In the genomic region with DNA sequence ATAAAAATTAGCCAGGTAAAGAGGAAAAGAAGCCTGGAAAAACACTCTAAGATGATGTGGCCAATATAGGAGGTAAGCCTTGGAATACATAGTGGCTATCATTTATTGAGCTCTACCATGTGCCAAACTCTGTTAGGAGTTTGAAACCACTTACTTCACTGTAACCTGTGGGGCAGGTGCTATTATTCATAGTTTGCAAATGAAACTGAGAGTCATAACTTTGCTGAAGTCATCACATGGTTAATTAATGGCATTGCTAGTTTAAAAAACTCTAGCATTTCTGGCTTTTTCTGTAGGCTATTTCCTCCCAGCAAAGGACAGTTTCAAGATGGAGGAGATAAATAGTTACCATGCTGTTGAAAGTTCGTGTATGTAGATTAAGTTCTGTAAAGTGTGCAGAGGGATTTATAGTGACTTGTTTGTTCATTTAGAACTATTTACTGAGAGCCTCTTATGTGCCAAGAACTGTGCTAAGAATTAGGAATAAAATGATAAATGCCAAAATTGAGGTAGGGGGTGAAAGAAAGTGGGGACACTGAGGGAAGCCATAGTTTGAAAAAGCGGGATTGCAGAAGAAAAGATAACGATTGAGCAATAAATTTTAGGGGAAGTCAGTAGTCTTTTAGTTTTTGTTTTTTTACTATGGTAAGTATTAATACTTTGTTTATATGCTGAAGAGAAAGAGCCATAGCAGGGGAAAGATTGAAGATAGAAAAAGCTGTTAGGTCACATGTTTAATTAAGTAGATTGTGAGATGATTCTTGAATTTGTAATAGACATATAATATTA, we compare ENCODE assay signal across 16 cellular contexts. TPM values are rescaled to one million over a fixed set of nuclear protein-coding genes. Genes with fewer than 3 reads are reported as not detected.
A peak's percentile ranks its signal among the peaks of the same experiment; 100 is the strongest.
DNase-seq lines count a peak whose midpoint lies in the region; ATAC-seq, FAIRE-seq and TF ChIP-seq lines count a peak whose summit lies in the region.
"Had no signal": no experiment of that assay in that cellular context is flagged by ENCODE, and none has a peak within 500 bp of the region (broad histone marks: within the 10 kb centered on the region; RNA-seq: fewer than 3 reads in every experiment).

No MANE protein-coding gene starts in this region.

- H3K4me3 ChIP-seq in GM12878 (no peak overlapping the region), ascending aorta (no peak overlapping the region), upper lobe of right lung (no peak overlapping the region)
- H3K4me3 ChIP-seq: BLaER1 treated with 17β-estradiol and CSF1 and Interleukin-3, amounts not matched to agents 10 nM and 100 nM; gastrocnemius medialis; SJCRH30; transverse colon had no signal

- FAIRE-seq in GM12878 (lab: Jason Lieb, UNC): peak; percentile 68

- TF ChIP-seq CTCF in GM12878 (IDR thresholded peaks at IDR 0.05 in 2 of 3, conservative IDR thresholded peaks at IDR 0.05 in 1 of 3; ENCODE audit: control insufficient read depth in 2 of 3, extremely low read depth in 1 of 3, insufficient read depth in 1 of 3, low read depth in 3 of 3, low read length in 3 of 3) (no peak), ascending aorta (IDR thresholded peaks at IDR 0.05) (no peak), upper lobe of right lung (IDR thresholded peaks at IDR 0.05) (no peak)

- no peak for TF ChIP-seq EP300 in GM12878 (IDR thresholded peaks at IDR 0.05; ENCODE audit: borderline replicate concordance in 1 of 2, control insufficient read depth in 1 of 2, low read depth in 2 of 2, low read length in 2 of 2)

- RAD21 ChIA-PET in GM12878 (lab: Charles Lee; ENCODE audit: unreplicated experiment): no interaction called here

- CTCF ChIA-PET in GM12878 (lab: Yijun Ruan, JAX): interaction anchor here (0.6 to 2.5 kb wide), 2 partner anchors 23 to 634 kb away, joined by 3 to 11 read pairs; no protein-coding TSS in a partner anchor

- H3K36me3 ChIP-seq in GM12878 (ENCODE audit: control insufficient read depth in 2 of 2, insufficient read depth in 2 of 2, low read length in 1 of 2) (no peaks in the 10 kb centered on the region), ascending aorta (peaks cover 0 to 10% of the 10 kb centered on the region in 2 donors), upper lobe of right lung (peaks cover 8% of the 10 kb centered on the region)
- H3K36me3 ChIP-seq: gastrocnemius medialis had no signal

- H3K79me2 ChIP-seq in GM12878 (ENCODE audit: control insufficient read depth, insufficient read depth, low read length): no peaks in the 10 kb centered on the region

- 98% methylated on average over 3 of the region's 3 CpGs for WGBS in GM12878 (ENCODE audit: insufficient coverage, insufficient replicate concordance, low lambda C conversion rate, missing lambda C conversion rate)

- H3K27ac ChIP-seq in GM12878 (ENCODE audit: control insufficient read depth, insufficient read depth) (no peak overlapping the region), ascending aorta (no peak overlapping the region), upper lobe of right lung (no peak overlapping the region)
- H3K27ac ChIP-seq: BLaER1 treated with 17β-estradiol and CSF1 and Interleukin-3, amounts not matched to agents 10 nM and 100 nM; gastrocnemius medialis; HL-60; SJCRH30; transverse colon had no signal

- TF ChIP-seq RAD21 in GM12878 (IDR thresholded peaks at IDR 0.05; ENCODE audit: insufficient read depth, low read depth, low read length): no peak

- intact Hi-C loops in GM12878 (cut with micrococcal nuclease; ENCODE audit: unreplicated experiment): no loop called here
- intact Hi-C loops in ascending aorta (cut with DNase I): no loop called here
- intact Hi-C loops in upper lobe of right lung (cut with DNase I): no loop called here

- no peaks in the 10 kb centered on the region for H4K20me1 ChIP-seq in GM12878 (ENCODE audit: control insufficient read depth, insufficient read depth)
- H4K20me1 ChIP-seq: BLaER1 treated with 17β-estradiol and CSF1 and Interleukin-3, amounts not matched to agents 10 nM and 100 nM had no signal

- no peak for TF ChIP-seq POLR2A in GM12878 (IDR thresholded peaks at IDR 0.05; ENCODE audit: low read depth, low read length)

- no TSS peak for BruUV-seq in GM12878 (replicated peaks; lab: Mats Ljungman, UMichigan)

- no peak overlapping the region for H2AFZ ChIP-seq in GM12878 (ENCODE audit: control insufficient read depth, low read depth, low read length)

- H3K27me3 ChIP-seq in GM12878 (replicated peaks in 1 of 2; ENCODE audit: control insufficient read depth in 2 of 2, insufficient read depth in 2 of 2, low read length in 1 of 2) (no peaks in the 10 kb centered on the region), ascending aorta (no peaks in the 10 kb centered on the region), upper lobe of right lung (no peaks in the 10 kb centered on the region)
- H3K27me3 ChIP-seq: BLaER1 treated with 17β-estradiol and CSF1 and Interleukin-3, amounts not matched to agents 10 nM and 100 nM; gastrocnemius medialis; SJCRH30; transverse colon had no signal

- ATAC-seq in GM18873 (IDR thresholded peaks at IDR 0.05; ENCODE audit: low FRiP score, unreplicated experiment): peak; percentile 71
- ATAC-seq in GM21529 (IDR thresholded peaks at IDR 0.05; ENCODE audit: unreplicated experiment): peak; percentile 58
- ATAC-seq in HG03196 (IDR thresholded peaks at IDR 0.05; ENCODE audit: unreplicated experiment): peak; percentile 62
- peak; percentile 96 for ATAC-seq in GM12878
- no peak for ATAC-seq in GM21576 (IDR thresholded peaks at IDR 0.05; ENCODE audit: unreplicated experiment)
- no peak for ATAC-seq in upper lobe of right lung
- ATAC-seq: activated T-cell treated with anti-CD3 and anti-CD28 coated beads, Interleukin-2, amount 50 U/mL, for 4 hours; gastrocnemius medialis had no signal

- no peak overlapping the region for H3K9ac ChIP-seq in GM12878 (ENCODE audit: control insufficient read depth, insufficient read depth, low read length)
- H3K9ac ChIP-seq: BLaER1 treated with 17β-estradiol and CSF1 and Interleukin-3, amounts not matched to agents 10 nM and 100 nM had no signal

- H3K4me1 ChIP-seq in GM12878 (ENCODE audit: control insufficient read depth, insufficient read depth, low read length) (no peaks in the 10 kb centered on the region), ascending aorta (no peaks in the 10 kb centered on the region), upper lobe of right lung (no peaks in the 10 kb centered on the region)
- H3K4me1 ChIP-seq: BLaER1 treated with 17β-estradiol and CSF1 and Interleukin-3, amounts not matched to agents 10 nM and 100 nM; gastrocnemius medialis; SJCRH30; transverse colon had no signal

- H3K4me2 ChIP-seq in GM12878 (ENCODE audit: control insufficient read depth, insufficient read depth): no peak overlapping the region
- H3K4me2 ChIP-seq: BLaER1 treated with 17β-estradiol and CSF1 and Interleukin-3, amounts not matched to agents 10 nM and 100 nM had no signal

- SMC1A ChIA-PET in GM12878 (lab: Charles Lee; ENCODE audit: uncharacterized antibody, unreplicated experiment): interaction anchor here (2.2 kb wide), 1 partner anchor 23 kb away, joined by 7 read pairs; no protein-coding TSS in a partner anchor

- POLR2A ChIA-PET in GM12878 (lab: Charles Lee): no interaction called here

- DNase-seq in GM12878 (ENCODE audit: low read depth, low spot score) (no peak), ascending aorta (ENCODE audit: low spot score in 2 of 2) (no peak), upper lobe of right lung (no peak)
- DNase-seq: activated CD4-positive, alpha-beta T cell treated with anti-CD3 and anti-CD28 coated beads, Interleukin-2, amount 10 ng/mL, durations not matched to agents 7 days and 5 days; activated T-cell treated with anti-CD3 and anti-CD28 coated beads, Interleukin-2, amount 50 U/mL, for 4 hours; gastrocnemius medialis; mammary epithelial cell; nephron progenitor cell; SJCRH30; transverse colon had no signal

- no peaks in the 10 kb centered on the region for H3K9me3 ChIP-seq in GM12878 (replicated peaks; ENCODE audit: control insufficient read depth, insufficient read depth, low read length)
- H3K9me3 ChIP-seq in ascending aorta: no peaks in the 10 kb centered on the region
- H3K9me3 ChIP-seq in upper lobe of right lung: no peaks in the 10 kb centered on the region
- H3K9me3 ChIP-seq: gastrocnemius medialis, transverse colon had no signal

- in situ Hi-C loops in GM12878 (cut with MboI): no loop called here

TF ChIP-seq in GM12878, 131 proteins besides CTCF, POLR2A, EP300 and RAD21 (continues in another document):
- TF ChIP-seq ATF7 (IDR thresholded peaks at IDR 0.05; ENCODE audit: low read depth) (peak; percentile 61; the same call in 1 of the 2 replicates), BHLHE40 (IDR thresholded peaks at IDR 0.05; ENCODE audit: borderline replicate concordance in 1 of 2, low read depth in 2 of 2, low read length in 1 of 2) (peak in 1 of 2 experiments; percentile 17; a peak in 1 of 4 replicates), MTA2 (IDR thresholded peaks at IDR 0.05; ENCODE audit: low read depth) (peak; percentile 66)

RNA-seq across cellular contexts. Expression of gene WDR70, which starts 57.2 kb away (rescaled TPM):
- 106 and 124 TPM in 2 replicates for total RNA-seq in GM12878 (2013; cell fraction: nucleolus; rRNA removed)
- total RNA-seq in GM12878 (2014; rRNA removed): 30.9 and 31.2 TPM in 2 replicates
- 29.4 and 29.7 TPM in 2 replicates for total RNA-seq in GM12878 (2014; rRNA removed; fragmentation: Illumina TruSeq; extraction: Trizol)
- total RNA-seq in GM12878 (2021): 28.5 and 37.8 TPM in 2 replicates
- 12.9 TPM for polyA plus RNA-seq in GM12878 (2011; ENCODE audit: low read depth)
- polyA plus RNA-seq in GM12878 (2011; rRNA removed): 26.0 and 38.9 TPM in 2 replicates
- polyA plus RNA-seq in GM12878 (2011; cell fraction: cytosol; rRNA removed): 14.5 and 15.5 TPM in 2 replicates
- polyA plus RNA-seq in GM12878 (2011; cell fraction: nucleus; rRNA removed): 19.3 TPM in 2 replicates
- polyA plus RNA-seq in GM12878 (2012): 20.6 and 25.7 TPM in 2 replicates
- polyA plus RNA-seq in GM12878 (2014; fragmentation: Illumina TruSeq; extraction: Trizol): 29.9 and 31.7 TPM in 2 replicates
- 10 to 100 TPM; 10.9 to 25.2 TPM for polyA plus RNA-seq in GM12878 (2014; fragmentation: Nextera tagmentation; extraction: Ambion mirVana)
- 20.3 and 24.1 TPM in 2 replicates for polyA plus RNA-seq in GM12878 (2014; rRNA removed)
- 10 to 100 TPM; 31.4 to 33.6 TPM for polyA plus RNA-seq in GM12878 (2016; fragmentation: Nextera tagmentation; extraction: Ambion mirVana)
- 27.2 and 31.0 TPM in 2 replicates for polyA minus RNA-seq in GM12878 (2011; rRNA and poly(A)+ RNA removed)
- polyA minus RNA-seq in GM12878 (2011; cell fraction: cytosol; rRNA and poly(A)+ RNA removed): 8.7 and 12.5 TPM in 2 replicates
- polyA minus RNA-seq in GM12878 (2011; cell fraction: nucleus; rRNA and poly(A)+ RNA removed): 27.3 and 44.7 TPM in 2 replicates
- 8.7 TPM for total RNA-seq in ascending aorta
- 24.7 TPM for total RNA-seq in upper lobe of right lung

Comparison
In these comparisons a context has a peak if more than half of its experiments do, and no peak if none do; other contexts are left out.
1. ATAC-seq: peak in GM18873 (single experiment), GM21529 (single experiment), HG03196 (single experiment) and GM12878 (single experiment); none in GM21576 (single experiment) and upper lobe of right lung (single experiment).